ENCODE assay signal across 8 cellular contexts in the genomic region with DNA sequence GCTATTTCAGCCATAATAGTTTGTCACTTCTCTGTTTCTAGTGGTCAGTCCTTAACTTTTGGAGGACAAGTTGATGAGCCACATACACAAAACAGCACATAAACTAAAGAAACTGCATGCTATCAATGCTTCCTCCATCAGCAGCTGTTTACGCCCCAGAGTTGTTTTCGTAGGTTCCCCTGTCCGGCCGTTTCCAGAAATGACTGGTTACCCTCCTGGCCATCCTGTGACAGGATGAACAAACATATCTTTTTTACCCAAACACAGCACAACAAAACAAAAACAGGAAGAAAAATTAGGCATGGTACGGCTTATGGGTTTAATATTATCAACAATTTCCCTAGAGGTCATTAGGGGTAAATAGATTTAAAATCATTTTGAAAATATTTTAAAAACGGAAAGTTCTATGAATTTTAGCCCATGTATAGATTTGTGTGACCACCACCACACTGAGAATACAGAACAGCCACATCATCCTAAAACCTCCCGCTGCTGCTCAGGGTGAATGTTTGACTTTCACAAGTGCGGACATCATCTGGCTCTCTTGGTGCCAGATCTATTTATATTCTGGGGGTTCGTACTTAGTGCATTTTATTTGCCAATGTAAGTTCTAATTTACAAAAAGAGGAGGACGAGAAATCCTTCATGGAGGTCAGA.
DNase-seq lines count a peak whose midpoint lies in the region; ATAC-seq and TF ChIP-seq lines count a peak whose summit lies in the region.
"Had no signal": no experiment of that assay in that cellular context is flagged by ENCODE, and none has a peak within 500 bp of the region (broad histone marks: within the 10 kb centered on the region; RNA-seq: fewer than 3 reads in every experiment).

No MANE protein-coding gene starts in this region.

- peak in 4 of 56 donors; percentile 5 to 27 (median 16) for TF ChIP-seq CTCF in dorsolateral prefrontal cortex (IDR thresholded peaks at IDR 0.05 in 54 of 56, conservative IDR thresholded peaks at IDR 0.05 in 2 of 56; ENCODE audit: low read depth in 1 of 56, partially characterized antibody in 56 of 56)
- TF ChIP-seq CTCF in stomach (IDR thresholded peaks at IDR 0.05), result no peak

- H3K27ac Mint-ChIP-seq in activated naive CD4-positive, alpha-beta T cell treated with anti-CD3 and anti-CD28 coated beads, Interleukin-2, amount 50 U/mL, for 72 hours, result no peak overlapping the region

- no peak for TF ChIP-seq EP300 in stomach (IDR thresholded peaks at IDR 0.05)

- H3K4me1 ChIP-seq in stomach, result peaks cover 12 to 53% (median 31%) of the 10 kb centered on the region in 4 donors

- H3K9me3 Mint-ChIP-seq in activated naive CD4-positive, alpha-beta T cell treated with anti-CD3 and anti-CD28 coated beads, Interleukin-2, amount 50 U/mL, for 72 hours, result no peaks in the 10 kb centered on the region

- TF ChIP-seq POLR2A in stomach (IDR thresholded peaks at IDR 0.05), result no peak

- H3K4me3 ChIP-seq in dorsolateral prefrontal cortex (peak overlapping the region in 2 of 59 donors; percentile 6 to 15), stomach (no peak overlapping the region)

- 59 to 64% (median 62%) methylated on average over 10 of the region's 10 CpGs for WGBS in stomach, 5 donors

- peak overlapping the region; percentile 50 to 93 (median 86) for H3K27ac ChIP-seq in dorsolateral prefrontal cortex
- peak overlapping the region; percentile 38 to 66 (median 54) for H3K27ac ChIP-seq in stomach
- H3K27ac ChIP-seq: brain microvascular endothelial cell had no signal

- peaks cover 18 to 76% (median 56%) of the 10 kb centered on the region in 4 donors for H3K36me3 ChIP-seq in stomach

- H3K27me3 ChIP-seq in dorsolateral prefrontal cortex, result no peaks in the 10 kb centered on the region
- H3K27me3 ChIP-seq in stomach, result no peaks in the 10 kb centered on the region
- H3K27me3 ChIP-seq: brain microvascular endothelial cell had no signal

- no peaks in the 10 kb centered on the region for H3K36me3 Mint-ChIP-seq in activated naive CD4-positive, alpha-beta T cell treated with anti-CD3 and anti-CD28 coated beads, Interleukin-2, amount 50 U/mL, for 72 hours

- no peaks in the 10 kb centered on the region for H3K9me3 ChIP-seq in stomach

- DNase-seq in dorsolateral prefrontal cortex (no peak), stomach (peak; percentile 25), anterior cingulate cortex (lab: John Stamatoyannopoulos, UW) (no peak)
- no peak for DNase-seq in activated CD4-positive, alpha-beta T cell treated with anti-CD3 and anti-CD28 coated beads, Interleukin-2, amount 50 U/mL, for 4 hours
- no peak for DNase-seq in activated naive CD4-positive, alpha-beta T cell treated with anti-CD3 and anti-CD28 coated beads, Interleukin-2, amount 50 U/mL, for 72 hours (ENCODE audit: low spot score in 2 of 2)
- DNase-seq: brain microvascular endothelial cell had no signal

- ATAC-seq in GM19397 (IDR thresholded peaks at IDR 0.05; ENCODE audit: unreplicated experiment), result peak; percentile 53
- ATAC-seq in HG02973 (IDR thresholded peaks at IDR 0.05; ENCODE audit: unreplicated experiment), result peak; percentile 70
- no peak for ATAC-seq in activated naive CD4-positive, alpha-beta T cell treated with anti-CD3 and anti-CD28 coated beads, Interleukin-2, amount 50 U/mL, for 72 hours

- intact Hi-C loops in dorsolateral prefrontal cortex (cut with DNase I), result loop anchor here (2.0 to 10.0 kb wide), 4 partner anchors 50 to 292 kb away; a partner anchor contains a TSS
- intact Hi-C loops in stomach (cut with DNase I; ENCODE audit: low total_unique reads), result no loop called here

Comparison
In these comparisons a context has a peak if more than half of its experiments do, and no peak if none do; other contexts are left out.
1. ATAC-seq: peak in GM19397 (single experiment) and HG02973 (single experiment); none in activated naive CD4-positive, alpha-beta T cell treated with anti-CD3 and anti-CD28 coated beads, Interleukin-2, amount 50 U/mL, for 72 hours (0 of 2).